10 cellular contexts compared by ENCODE assay signal in genomic region chr2:30359644-30360167, GRCh38.
DNase-seq lines count a peak whose midpoint lies in the region; ATAC-seq and TF ChIP-seq lines count a peak whose summit lies in the region.
"Had no signal": no experiment of that assay in that cellular context is flagged by ENCODE, and none has a peak within 500 bp of the region (broad histone marks: within the 10 kb centered on the region; RNA-seq: fewer than 3 reads in every experiment).

No MANE protein-coding gene starts in this region.

- no peaks in the 10 kb centered on the region for H3K9me3 ChIP-seq in ascending aorta

- peak overlapping the region; percentile 71 for H3K27ac Mint-ChIP-seq in HFFc6
- peak overlapping the region in 4 of 6 donors; percentile 70 to 77 (median 73) for H3K27ac Mint-ChIP-seq in immature natural killer cell

- H3K4me1 Mint-ChIP-seq in HFFc6 (ENCODE audit: low read depth) (peaks cover 90% of the 10 kb centered on the region), immature natural killer cell (peaks cover 40 to 41% of the 10 kb centered on the region in 2 donors)

- no peak overlapping the region for H3K4me3 ChIP-seq in ascending aorta

- H3K27me3 ChIP-seq in ascending aorta, result no peaks in the 10 kb centered on the region

- peak; percentile 69 for ATAC-seq in sciatic nerve
- ATAC-seq in HG03378 (IDR thresholded peaks at IDR 0.05; ENCODE audit: unreplicated experiment), result no peak

- H3K4me3 Mint-ChIP-seq in HFFc6, result no peak overlapping the region
- H3K4me3 Mint-ChIP-seq in immature natural killer cell, result peak overlapping the region in 4 of 5 donors; percentile 3 to 45 (median 25)

- intact Hi-C loops in ascending aorta (cut with DNase I), result loop anchor here (5.0 kb wide), 4 partner anchors 87 to 142 kb away; partner anchors contain the start of gene LCLAT1
- intact Hi-C loops in sciatic nerve (cut with DNase I), result no loop called here

- peaks cover 18 to 44% of the 10 kb centered on the region in 2 donors for H3K4me1 ChIP-seq in ascending aorta

- no peaks in the 10 kb centered on the region for H3K36me3 ChIP-seq in ascending aorta

- H3K36me3 Mint-ChIP-seq in HFFc6 (ENCODE audit: low read depth) (no peaks in the 10 kb centered on the region), immature natural killer cell (no peaks in the 10 kb centered on the region)

- DNase-seq in HFFc6 (no peak), ascending aorta (ENCODE audit: low spot score in 2 of 2) (peak in 1 of 2 donors; percentile 78), immature natural killer cell (no peak), sciatic nerve (ENCODE audit: low spot score) (no peak), dermis blood vessel endothelial cell (no peak), SKM-1 (lab: John Stamatoyannopoulos, UW; ENCODE audit: unreplicated experiment) (no peak), cerebellar nuclear complex (lab: John Stamatoyannopoulos, UW) (no peak)
- DNase-seq: NCI-H226, T-helper 9 cell had no signal

- H3K27ac ChIP-seq in ascending aorta, result peak overlapping the region; percentile 81 to 86

- no peaks in the 10 kb centered on the region for H3K9me3 Mint-ChIP-seq in HFFc6
- no peaks in the 10 kb centered on the region for H3K9me3 Mint-ChIP-seq in immature natural killer cell

- no peaks in the 10 kb centered on the region for H3K27me3 Mint-ChIP-seq in HFFc6 (ENCODE audit: insufficient read depth)
- peaks cover 0 to 2% (median 0%) of the 10 kb centered on the region in 3 donors for H3K27me3 Mint-ChIP-seq in immature natural killer cell (ENCODE audit: low read depth in 3 of 3)

- TF ChIP-seq CTCF in HFFc6 (IDR thresholded peaks at IDR 0.05) (no peak), ascending aorta (IDR thresholded peaks at IDR 0.05) (no peak)
